16 cellular contexts compared by ENCODE assay signal in the genomic region with DNA sequence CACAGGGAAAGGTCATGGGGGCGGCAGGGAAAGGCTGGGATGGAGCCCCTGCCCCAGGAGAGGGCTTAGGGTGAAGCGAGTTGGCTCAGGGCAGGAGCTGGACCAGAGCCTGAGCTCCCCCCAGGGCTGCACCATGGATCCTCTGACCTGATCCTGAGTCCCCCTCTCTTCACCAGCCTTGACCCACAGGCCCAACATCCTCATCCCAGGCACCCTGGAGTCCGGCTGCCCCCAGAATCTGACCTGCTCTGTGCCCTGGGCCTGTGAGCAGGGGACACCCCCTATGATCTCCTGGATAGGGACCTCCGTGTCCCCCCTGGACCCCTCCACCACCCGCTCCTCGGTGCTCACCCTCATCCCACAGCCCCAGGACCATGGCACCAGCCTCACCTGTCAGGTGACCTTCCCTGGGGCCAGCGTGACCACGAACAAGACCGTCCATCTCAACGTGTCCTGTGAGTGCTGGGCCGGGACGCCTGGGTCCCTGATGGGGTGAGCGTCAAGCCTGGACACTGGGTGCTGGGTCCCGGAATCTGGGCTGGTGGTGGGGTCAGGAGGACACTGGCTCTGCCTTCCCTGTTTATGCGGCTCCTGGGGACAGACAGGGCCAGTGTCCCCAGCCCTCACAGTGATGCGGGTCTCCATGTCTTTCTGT. TPM values are rescaled to one million over a fixed set of nuclear protein-coding genes. Genes with fewer than 3 reads are reported as not detected.
DNase-seq lines count a peak whose midpoint lies in the region; ATAC-seq and TF ChIP-seq lines count a peak whose summit lies in the region.
"Had no signal": no experiment of that assay in that cellular context is flagged by ENCODE, and none has a peak within 500 bp of the region (broad histone marks: within the 10 kb centered on the region; RNA-seq: fewer than 3 reads in every experiment).

No MANE protein-coding gene starts in this region.

- H3K27me3 ChIP-seq in right lobe of liver (no peaks in the 10 kb centered on the region), skeletal muscle tissue (ENCODE audit: control insufficient read depth in 3 of 3, insufficient read depth in 3 of 3, low read length in 3 of 3) (peaks cover 0 to 26% (median 7%) of the 10 kb centered on the region in 3 donors)

- H3K36me3 ChIP-seq in right lobe of liver = no peaks in the 10 kb centered on the region
- no peaks in the 10 kb centered on the region for H3K36me3 ChIP-seq in skeletal muscle tissue (ENCODE audit: control insufficient read depth in 3 of 3, insufficient read depth in 3 of 3, low read length in 3 of 3)

- peaks cover 3% of the 10 kb centered on the region for H3K36me3 Mint-ChIP-seq in activated CD4-positive, alpha-beta memory T cell treated with anti-CD3 and anti-CD28 coated beads, Interleukin-2, amount 10 ng/mL, durations not matched to agents 7 days and 5 days (ENCODE audit: low read depth)
- H3K36me3 Mint-ChIP-seq in activated CD4-positive, alpha-beta memory T cell treated with anti-CD3 and anti-CD28 coated beads for 36 hours = no peaks in the 10 kb centered on the region
- peaks cover under 1% of the 10 kb centered on the region for H3K36me3 Mint-ChIP-seq in T-helper 17 cell (ENCODE audit: low read depth)

- no peak for ATAC-seq in T-helper 17 cell
- no peak for ATAC-seq in right lobe of liver
- ATAC-seq in left colon = no peak

- peak overlapping the region; percentile 84 for H3K27ac Mint-ChIP-seq in activated CD4-positive, alpha-beta memory T cell treated with anti-CD3 and anti-CD28 coated beads, Interleukin-2, amount 10 ng/mL, durations not matched to agents 7 days and 5 days
- no peak overlapping the region for H3K27ac Mint-ChIP-seq in activated CD4-positive, alpha-beta memory T cell treated with anti-CD3 and anti-CD28 coated beads for 36 hours
- peak overlapping the region; percentile 91 for H3K27ac Mint-ChIP-seq in T-helper 17 cell

- WGBS in right lobe of liver (ENCODE audit: insufficient coverage, low coverage, low lambda C conversion rate, missing lambda C conversion rate) = 70% methylated on average over 2 of the region's 16 CpGs

- peak overlapping the region; percentile 16 to 33 (median 16) for H3K4me3 ChIP-seq in right lobe of liver
- no peak overlapping the region for H3K4me3 ChIP-seq in skeletal muscle tissue (ENCODE audit: low read length in 3 of 3)
- H3K4me3 ChIP-seq: lung had no signal

- no peak for TF ChIP-seq POLR2A in right lobe of liver (IDR thresholded peaks at IDR 0.05)

- H3K4me3 Mint-ChIP-seq in activated CD4-positive, alpha-beta memory T cell treated with anti-CD3 and anti-CD28 coated beads, Interleukin-2, amount 10 ng/mL, durations not matched to agents 7 days and 5 days = no peak overlapping the region
- H3K4me3 Mint-ChIP-seq in activated CD4-positive, alpha-beta memory T cell treated with anti-CD3 and anti-CD28 coated beads for 36 hours = no peak overlapping the region
- peak overlapping the region; percentile 12 for H3K4me3 Mint-ChIP-seq in T-helper 17 cell

- CTCF ChIA-PET in activated CD4-positive, alpha-beta memory T cell treated with anti-CD3 and anti-CD28 coated beads, Interleukin-2, amount 10 ng/mL, durations not matched to agents 7 days and 5 days (lab: Charles Lee) = no interaction called here
- CTCF ChIA-PET in activated CD4-positive, alpha-beta memory T cell treated with anti-CD3 and anti-CD28 coated beads for 36 hours (lab: Charles Lee) = no interaction called here

- peaks cover 78% of the 10 kb centered on the region for H3K4me1 Mint-ChIP-seq in activated CD4-positive, alpha-beta memory T cell treated with anti-CD3 and anti-CD28 coated beads, Interleukin-2, amount 10 ng/mL, durations not matched to agents 7 days and 5 days
- peaks cover 69% of the 10 kb centered on the region for H3K4me1 Mint-ChIP-seq in activated CD4-positive, alpha-beta memory T cell treated with anti-CD3 and anti-CD28 coated beads for 36 hours (ENCODE audit: low read depth)
- H3K4me1 Mint-ChIP-seq in T-helper 17 cell = peaks cover 40% of the 10 kb centered on the region

- H3K9ac ChIP-seq in skeletal muscle tissue (ENCODE audit: low read depth in 1 of 3, low read length in 3 of 3) = no peak overlapping the region

- no peaks in the 10 kb centered on the region for H3K4me1 ChIP-seq in right lobe of liver
- peaks cover 0 to 7% (median 0%) of the 10 kb centered on the region in 3 donors for H3K4me1 ChIP-seq in skeletal muscle tissue (ENCODE audit: control insufficient read depth in 3 of 3, insufficient read depth in 3 of 3, low read length in 3 of 3)

- POLR2A ChIA-PET in activated CD4-positive, alpha-beta memory T cell treated with anti-CD3 and anti-CD28 coated beads, Interleukin-2, amount 10 ng/mL, durations not matched to agents 7 days and 5 days (lab: Charles Lee) = no interaction called here
- POLR2A ChIA-PET in activated CD4-positive, alpha-beta memory T cell treated with anti-CD3 and anti-CD28 coated beads for 36 hours (lab: Charles Lee) = no interaction called here

- TF ChIP-seq CTCF in right lobe of liver (IDR thresholded peaks at IDR 0.05) = no peak

- DNase-seq in activated CD4-positive, alpha-beta memory T cell treated with anti-CD3 and anti-CD28 coated beads, Interleukin-2, amount 10 ng/mL, durations not matched to agents 7 days and 5 days = no peak
- DNase-seq in activated CD4-positive, alpha-beta memory T cell treated with anti-CD3 and anti-CD28 coated beads for 36 hours = no peak
- DNase-seq in T-helper 17 cell (no peak), right lobe of liver (peak in 1 of 3 donors; percentile 45), NCI-H82 treated with DMSO at 0.1 percent for 48 hours (lab: John Stamatoyannopoulos, UW; ENCODE audit: unreplicated experiment) (no peak), left colon (no peak), LoVo (ENCODE audit: low spot score) (no peak)
- DNase-seq: NCI-H2081 treated with DMSO at 0.1 percent for 48 hours; NCI-H82; stimulated activated CD4-positive, alpha-beta T cell treated with anti-CD3 and anti-CD28 coated beads, Interleukin-12 subunit alpha, Interleukin-12 subunit beta, amount 100 ng/mL, for 4 hours had no signal

- H3K27ac ChIP-seq in right lobe of liver = peak overlapping the region; percentile 40 to 81 (median 60)
- H3K27ac ChIP-seq in skeletal muscle tissue (ENCODE audit: low read depth, low read length) = peak overlapping the region; percentile 23
- H3K27ac ChIP-seq: VCaP had no signal

- no peaks in the 10 kb centered on the region for H3K9me3 ChIP-seq in T-helper 17 cell (ENCODE audit: control insufficient read depth, low read length, poor library complexity, severe bottlenecking)
- H3K9me3 ChIP-seq in right lobe of liver = no peaks in the 10 kb centered on the region
- H3K9me3 ChIP-seq in skeletal muscle tissue (ENCODE audit: control insufficient read depth in 3 of 3, low read length in 3 of 3) = no peaks in the 10 kb centered on the region

- intact Hi-C loops in activated CD4-positive, alpha-beta memory T cell treated with anti-CD3 and anti-CD28 coated beads for 36 hours (cut with micrococcal nuclease) = no loop called here
- intact Hi-C loops in right lobe of liver (cut with DNase I) (no loop called here), left colon (cut with DNase I, micrococcal nuclease) (no loop called here)

- H3K9me3 Mint-ChIP-seq in activated CD4-positive, alpha-beta memory T cell treated with anti-CD3 and anti-CD28 coated beads, Interleukin-2, amount 10 ng/mL, durations not matched to agents 7 days and 5 days = no peaks in the 10 kb centered on the region
- H3K9me3 Mint-ChIP-seq in activated CD4-positive, alpha-beta memory T cell treated with anti-CD3 and anti-CD28 coated beads for 36 hours = no peaks in the 10 kb centered on the region

- H3K27me3 Mint-ChIP-seq in activated CD4-positive, alpha-beta memory T cell treated with anti-CD3 and anti-CD28 coated beads, Interleukin-2, amount 10 ng/mL, durations not matched to agents 7 days and 5 days = peaks cover 11% of the 10 kb centered on the region
- H3K27me3 Mint-ChIP-seq in activated CD4-positive, alpha-beta memory T cell treated with anti-CD3 and anti-CD28 coated beads for 36 hours = no peaks in the 10 kb centered on the region
- peaks cover under 1% of the 10 kb centered on the region for H3K27me3 Mint-ChIP-seq in T-helper 17 cell

RNA-seq across cellular contexts. Expression of gene SIGLEC9, which starts 0.8 kb away (rescaled TPM):
- 1 to 10 TPM; 1.1 to 1.7 TPM for total RNA-seq in activated CD4-positive, alpha-beta memory T cell treated with anti-CD3 and anti-CD28 coated beads, Interleukin-2, amount 10 ng/mL, durations not matched to agents 7 days and 5 days
- total RNA-seq in activated CD4-positive, alpha-beta memory T cell treated with anti-CD3 and anti-CD28 coated beads for 36 hours = 1 to 10 TPM; 1.3 to 1.4 TPM
- total RNA-seq in T-helper 17 cell (1 to 10 TPM; 1.4 to 4.8 TPM), right lobe of liver (1 to 10 TPM; 3.8 to 7.9 (median 4.1) TPM), skeletal muscle tissue (under 0.01 TPM), left colon (1 to 10 TPM in 1 of 2 donors, under 1 TPM in 1; 0.82 to 2.0 TPM)
- total RNA-seq: A172, H4 had no signal

RNA-seq across cellular contexts. Expression of gene SIGLEC7, which starts 16.6 kb away (rescaled TPM):
- total RNA-seq in activated CD4-positive, alpha-beta memory T cell treated with anti-CD3 and anti-CD28 coated beads, Interleukin-2, amount 10 ng/mL, durations not matched to agents 7 days and 5 days = not detected
- total RNA-seq in activated CD4-positive, alpha-beta memory T cell treated with anti-CD3 and anti-CD28 coated beads for 36 hours = not detected
- under 1 TPM in 1 of 2 donors, not detected in 1; 0.42 TPM for total RNA-seq in T-helper 17 cell
- 1 to 10 TPM; 2.4 to 7.3 (median 3.9) TPM for total RNA-seq in right lobe of liver
- 0.52 TPM for total RNA-seq in skeletal muscle tissue
- 1 to 10 TPM; 1.1 to 1.3 TPM for total RNA-seq in left colon
- total RNA-seq: A172, H4 had no signal

RNA-seq across cellular contexts. Expression of gene CTU1, which starts 17.3 kb away (rescaled TPM):
- total RNA-seq in activated CD4-positive, alpha-beta memory T cell treated with anti-CD3 and anti-CD28 coated beads, Interleukin-2, amount 10 ng/mL, durations not matched to agents 7 days and 5 days = 1 to 10 TPM; 9.0 to 9.4 TPM
- 1 to 10 TPM; 8.8 to 9.8 TPM for total RNA-seq in activated CD4-positive, alpha-beta memory T cell treated with anti-CD3 and anti-CD28 coated beads for 36 hours
- total RNA-seq in T-helper 17 cell (1 to 10 TPM; 4.1 to 4.6 TPM), right lobe of liver (1 to 10 TPM; 3.3 to 6.4 (median 3.9) TPM), skeletal muscle tissue (4.2 TPM), left colon (1 to 10 TPM; 4.6 to 5.6 TPM)

RNA-seq across cellular contexts. Expression of gene KLK14, which starts 42.9 kb away (rescaled TPM):
- under 1 TPM in 1 of 2 experiments, not detected in 1; 0.20 TPM for total RNA-seq in activated CD4-positive, alpha-beta memory T cell treated with anti-CD3 and anti-CD28 coated beads, Interleukin-2, amount 10 ng/mL, durations not matched to agents 7 days and 5 days
- under 1 TPM; 0.61 to 0.76 TPM for total RNA-seq in activated CD4-positive, alpha-beta memory T cell treated with anti-CD3 and anti-CD28 coated beads for 36 hours
- total RNA-seq in T-helper 17 cell (under 1 TPM; 0.32 to 0.39 TPM), right lobe of liver (under 1 TPM in 2 of 6 experiments, not detected in 4; 0.17 to 0.18 TPM), skeletal muscle tissue (not detected), left colon (under 1 TPM in 1 of 2 donors, not detected in 1; 0.49 TPM)
- total RNA-seq: A172, H4, omental fat pad had no signal

Comparison
In these comparisons a context has a peak if more than half of its experiments do, and no peak if none do; other contexts are left out.
1. H3K4me3 ChIP-seq: peak in right lobe of liver (3 of 3); none in skeletal muscle tissue (0 of 3).